ENCODE assay signal across 9 cellular contexts in the genomic region with DNA sequence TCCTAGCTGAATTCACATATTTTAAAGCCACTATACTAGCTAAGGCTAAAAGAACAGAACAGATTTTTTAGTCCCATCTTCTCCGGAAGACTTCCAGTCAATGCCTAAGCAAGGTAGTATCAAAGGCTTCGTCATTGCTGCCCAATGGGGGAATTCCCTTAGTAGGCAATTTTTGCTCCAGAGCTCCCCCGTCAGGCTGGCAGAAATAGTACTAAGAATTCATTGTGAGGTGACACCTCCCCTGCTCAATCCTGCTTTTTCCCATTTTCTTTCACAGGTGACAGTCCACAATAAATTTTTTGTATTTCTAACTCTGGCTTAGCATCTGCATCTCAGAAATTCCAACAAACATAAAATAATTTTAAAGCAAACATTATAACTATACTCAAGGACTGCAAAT. TPM values are rescaled to one million over a fixed set of nuclear protein-coding genes. Genes with fewer than 3 reads are reported as not detected.
DNase-seq lines count a peak whose midpoint lies in the region; ATAC-seq and TF ChIP-seq lines count a peak whose summit lies in the region.
"Had no signal": no experiment of that assay in that cellular context is flagged by ENCODE, and none has a peak within 500 bp of the region (broad histone marks: within the 10 kb centered on the region; RNA-seq: fewer than 3 reads in every experiment).

No MANE protein-coding gene starts in this region.

- H3K4me3 ChIP-seq in AG09309 (ENCODE audit: control insufficient read depth, low read depth, low read length) (no peak overlapping the region), foreskin fibroblast (ENCODE audit: low read depth in 1 of 2, low read length in 2 of 2) (no peak overlapping the region), left ventricle myocardium inferior (no peak overlapping the region)

- intact Hi-C loops in left ventricle myocardium inferior (cut with micrococcal nuclease): no loop called here

- H3K36me3 ChIP-seq in left ventricle myocardium inferior: no peaks in the 10 kb centered on the region

- no peaks in the 10 kb centered on the region for H3K4me1 ChIP-seq in left ventricle myocardium inferior

- peaks cover 56% of the 10 kb centered on the region for H3K27me3 ChIP-seq in left ventricle myocardium inferior (ENCODE audit: low read depth)

- no peak for ATAC-seq in HG02623 (IDR thresholded peaks at IDR 0.05; ENCODE audit: unreplicated experiment)

- no peak for DNase-seq in AG09309 (ENCODE audit: low read depth)
- peak; percentile 61 for DNase-seq in RKO (ENCODE audit: low spot score)
- DNase-seq in foreskin fibroblast: no peak
- no peak for DNase-seq in GOT3 (lab: John Stamatoyannopoulos, UW)
- no peak for DNase-seq in left ventricle myocardium inferior
- DNase-seq in hepatic stellate cell (ENCODE audit: low spot score): no peak
- DNase-seq: NCI-H1694 had no signal

- TF ChIP-seq CTCF in AG09309 (IDR thresholded peaks at IDR 0.05; ENCODE audit: control insufficient read depth, insufficient read depth, low read depth, low read length, missing control alignments): peak; percentile 55
- TF ChIP-seq CTCF in GM12873 (IDR thresholded peaks at IDR 0.05; ENCODE audit: insufficient read depth, low read depth, low read length, missing control alignments): peak; percentile 63
- peak; percentile 12 for TF ChIP-seq CTCF in foreskin fibroblast (IDR thresholded peaks at IDR 0.05; ENCODE audit: low read depth, low read length)
- TF ChIP-seq CTCF in left ventricle myocardium inferior (IDR thresholded peaks at IDR 0.05; ENCODE audit: borderline replicate concordance): no peak

- peaks cover 26% of the 10 kb centered on the region for H3K9me3 ChIP-seq in left ventricle myocardium inferior (replicated peaks)

- no peak overlapping the region for H3K27ac ChIP-seq in left ventricle myocardium inferior (replicated peaks)

RNA-seq across cellular contexts. Expression of gene SRSF6, which starts 52.8 kb away (rescaled TPM):
- total RNA-seq in left ventricle myocardium inferior: 58.7 TPM
